8 cellular contexts compared by ENCODE assay signal in genomic region chr22:31662668-31663037, GRCh38. TPM values are rescaled to one million over a fixed set of nuclear protein-coding genes. Genes with fewer than 3 reads are reported as not detected.
DNase-seq lines count a peak whose midpoint lies in the region; ATAC-seq and TF ChIP-seq lines count a peak whose summit lies in the region.

No MANE protein-coding gene starts in this region.

- H3K79me2 ChIP-seq in GM23248 (ENCODE audit: insufficient read depth), result peaks cover 39% of the 10 kb centered on the region

- H3K4me3 Mint-ChIP-seq in T-helper 17 cell, result peak overlapping the region; percentile 100

- ATAC-seq in T-helper 17 cell (no peak), gastrocnemius medialis (no peak), GM19328 (IDR thresholded peaks at IDR 0.05; ENCODE audit: unreplicated experiment) (no peak)

- TF ChIP-seq POLR2A in gastrocnemius medialis (IDR thresholded peaks at IDR 0.05), result no peak

- no peaks in the 10 kb centered on the region for H3K9me2 ChIP-seq in GM23248 (ENCODE audit: insufficient read depth)

- H3K4me1 Mint-ChIP-seq in T-helper 17 cell, result peaks cover 30% of the 10 kb centered on the region

- H3K9me3 ChIP-seq in GM23248 (ENCODE audit: low read depth) (no peaks in the 10 kb centered on the region), T-helper 17 cell (ENCODE audit: control insufficient read depth, low read length, poor library complexity, severe bottlenecking) (no peaks in the 10 kb centered on the region), gastrocnemius medialis (no peaks in the 10 kb centered on the region)

- intact Hi-C loops in gastrocnemius medialis (cut with DNase I; ENCODE audit: low total_unique reads), result loop anchor here (2.0 to 10.0 kb wide), 3 partner anchors 90 to 812 kb away; partner anchors contain the start of genes FBXO7 and YWHAH

- no peaks in the 10 kb centered on the region for H4K20me1 ChIP-seq in GM23248 (ENCODE audit: insufficient read depth)

- H3K27ac Mint-ChIP-seq in T-helper 17 cell, result peak overlapping the region; percentile 96

- H3K27me3 ChIP-seq in GM23248 (replicated peaks; ENCODE audit: insufficient read depth) (no peaks in the 10 kb centered on the region), gastrocnemius medialis (no peaks in the 10 kb centered on the region)

- peaks cover 5% of the 10 kb centered on the region for H3K36me3 Mint-ChIP-seq in T-helper 17 cell (ENCODE audit: low read depth)

- peak overlapping the region; percentile 95 for H3K9ac ChIP-seq in GM23248

- H3F3A ChIP-seq in GM23248 (ENCODE audit: insufficient read depth), result no peaks in the 10 kb centered on the region

- peaks cover 17% of the 10 kb centered on the region for H3K4me1 ChIP-seq in GM23248 (ENCODE audit: insufficient read depth)
- peaks cover 16 to 19% of the 10 kb centered on the region in 2 donors for H3K4me1 ChIP-seq in gastrocnemius medialis

- H3K27ac ChIP-seq in GM23248, result peak overlapping the region; percentile 97
- peak overlapping the region; percentile 64 to 85 (median 78) for H3K27ac ChIP-seq in gastrocnemius medialis

- H3K36me3 ChIP-seq in GM23248 (ENCODE audit: low read depth), result no peaks in the 10 kb centered on the region
- H3K36me3 ChIP-seq in gastrocnemius medialis, result no peaks in the 10 kb centered on the region

- H3K27me3 Mint-ChIP-seq in T-helper 17 cell, result no peaks in the 10 kb centered on the region

- peak overlapping the region; percentile 86 for H3K4me3 ChIP-seq in GM23248
- peak overlapping the region; percentile 82 for H3K4me3 ChIP-seq in fibroblast of the aortic adventitia (ENCODE audit: low read depth, low read length)
- H3K4me3 ChIP-seq in gastrocnemius medialis, result peak overlapping the region; percentile 88 to 96 (median 94)

- TF ChIP-seq CTCF in fibroblast of the aortic adventitia (IDR thresholded peaks at IDR 0.05; ENCODE audit: insufficient read depth, low read length) (no peak), gastrocnemius medialis (IDR thresholded peaks at IDR 0.05 in 4 of 5, conservative IDR thresholded peaks at IDR 0.05 in 1 of 5) (no peak), GM20000 (IDR thresholded peaks at IDR 0.05; ENCODE audit: extremely low read depth, missing control alignments) (no peak)

- 82 to 87% methylated on average over 8 of the region's 8 CpGs for WGBS in GM23248 (ENCODE audit: low coverage in 1 of 2, low lambda C conversion rate in 2 of 2, missing lambda C conversion rate in 2 of 2), 2 experiments

- DNase-seq in GM23248 (no peak), T-helper 17 cell (no peak), fibroblast of the aortic adventitia (ENCODE audit: low read depth) (no peak), gastrocnemius medialis (no peak), GM20000 (ENCODE audit: low spot score) (no peak), activated gamma-delta T cell (lab: John Stamatoyannopoulos, UW) (no peak), GF-D8 (lab: John Stamatoyannopoulos, UW) (no peak)

- H3K4me2 ChIP-seq in GM23248 (ENCODE audit: unreplicated experiment), result peak overlapping the region; percentile 91

- H2AFZ ChIP-seq in GM23248, result peak overlapping the region; percentile 91

- in situ Hi-C loops in GM23248 (cut with MboI) (loop anchor here (10.0 kb wide), 1 partner anchor 302 kb away; no protein-coding TSS in a partner anchor), gastrocnemius medialis (cut with MboI; ENCODE audit: low sequenced_read_pairs in 4 of 4) (loop anchor here in 1 of 4 donors (25.0 kb wide), 1 partner anchor 275 kb away; the partner anchor contains the start of gene YWHAH)

RNA-seq across cellular contexts. Expression of gene PISD, which starts 0.6 kb away (rescaled TPM):
- 34.2 and 51.7 TPM in 2 replicates for total RNA-seq in GM23248 (2014; rRNA removed; shearing (Covaris generic))
- polyA plus RNA-seq in GM23248 (2016; fragmentation: Nextera tagmentation; extraction: Ambion mirVana), result 32.7 and 33.3 TPM in 2 replicates
- 10 to 100 TPM; 37.6 to 38.3 TPM for total RNA-seq in T-helper 17 cell
- 21.3 and 25.5 TPM in 2 replicates for total RNA-seq in fibroblast of the aortic adventitia (ENCODE audit: low replicate concordance)
- total RNA-seq in gastrocnemius medialis, result 10 to 100 TPM; 15.3 to 19.0 (median 18.5) TPM
